In the genomic region with DNA sequence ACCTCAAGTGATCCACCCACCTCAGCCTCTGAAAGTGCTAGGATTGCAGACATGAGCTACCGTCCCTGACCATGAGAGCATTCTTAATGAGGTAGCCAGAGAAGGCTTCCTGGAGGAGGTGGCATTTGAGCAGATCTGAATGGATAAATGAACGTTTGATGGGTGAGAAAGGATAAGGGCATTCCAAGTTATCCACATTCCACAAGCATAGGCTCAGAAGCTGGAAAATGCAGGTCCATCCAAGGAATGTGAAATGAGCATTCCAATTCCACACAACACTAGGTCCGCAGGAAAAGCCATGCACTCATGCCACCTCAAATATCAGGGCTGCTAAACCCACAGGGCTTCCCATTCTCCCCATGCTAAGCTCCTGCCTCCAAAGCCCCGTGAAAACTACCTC, we compare ENCODE assay signal across 25 cellular contexts. TPM values are rescaled to one million over a fixed set of nuclear protein-coding genes. Genes with fewer than 3 reads are reported as not detected.
DNase-seq lines count a peak whose midpoint lies in the region; ATAC-seq, FAIRE-seq and TF ChIP-seq lines count a peak whose summit lies in the region.
"Had no signal": no experiment of that assay in that cellular context is flagged by ENCODE, and none has a peak within 500 bp of the region (broad histone marks: within the 10 kb centered on the region; RNA-seq: fewer than 3 reads in every experiment).

No MANE protein-coding gene starts in this region.

- no peak overlapping the region for H3K27ac Mint-ChIP-seq in CD4-positive, alpha-beta T cell
- no peak overlapping the region for H3K27ac Mint-ChIP-seq in progenitor cell of endocrine pancreas
- H3K27ac Mint-ChIP-seq: activated naive CD4-positive, alpha-beta T cell treated with anti-CD3 and anti-CD28 coated beads, Interleukin-2, amount 50 U/mL, for 24 hours; type B pancreatic cell had no signal

- H3K36me3 ChIP-seq in sigmoid colon: no peaks in the 10 kb centered on the region
- H3K36me3 ChIP-seq: BLaER1, neutrophil, prostate gland had no signal

- H3K9me3 Mint-ChIP-seq in CD4-positive, alpha-beta T cell: no peaks in the 10 kb centered on the region
- H3K9me3 Mint-ChIP-seq in progenitor cell of endocrine pancreas (ENCODE audit: low read depth): peaks cover 3% of the 10 kb centered on the region
- H3K9me3 Mint-ChIP-seq: activated naive CD4-positive, alpha-beta T cell treated with anti-CD3 and anti-CD28 coated beads, Interleukin-2, amount 50 U/mL, for 24 hours; type B pancreatic cell had no signal

- FAIRE-seq in RCC 7860 (lab: Jason Lieb, UNC): no peak

- H3K4me3 Mint-ChIP-seq in CD4-positive, alpha-beta T cell: no peak overlapping the region
- no peak overlapping the region for H3K4me3 Mint-ChIP-seq in progenitor cell of endocrine pancreas (ENCODE audit: low read depth)
- H3K4me3 Mint-ChIP-seq: activated naive CD4-positive, alpha-beta T cell treated with anti-CD3 and anti-CD28 coated beads, Interleukin-2, amount 50 U/mL, for 24 hours; type B pancreatic cell had no signal

- intact Hi-C loops in CD4-positive, alpha-beta T cell (cut with DNase I, micrococcal nuclease): no loop called here
- intact Hi-C loops in sigmoid colon (cut with DNase I): no loop called here

- TF ChIP-seq EP300 in sigmoid colon (IDR thresholded peaks at IDR 0.05): no peak

- CTCF ChIA-PET in CD4-positive, alpha-beta T cell (lab: Charles Lee): no interaction called here

- no peak for TF ChIP-seq CTCF in foreskin fibroblast (IDR thresholded peaks at IDR 0.05; ENCODE audit: low read depth, low read length)
- TF ChIP-seq CTCF in CD4-positive, alpha-beta T cell (IDR thresholded peaks at IDR 0.05): no peak
- no peak for TF ChIP-seq CTCF in sigmoid colon (IDR thresholded peaks at IDR 0.05)
- no peak for TF ChIP-seq CTCF in progenitor cell of endocrine pancreas (IDR thresholded peaks at IDR 0.05; ENCODE audit: unreplicated experiment)

- H3K27me3 Mint-ChIP-seq in CD4-positive, alpha-beta T cell: peaks cover 7% of the 10 kb centered on the region
- H3K27me3 Mint-ChIP-seq in progenitor cell of endocrine pancreas: peaks cover 3% of the 10 kb centered on the region

- H3K9me3 ChIP-seq in CD4-positive, alpha-beta T cell (ENCODE audit: control insufficient read depth, low read length): no peaks in the 10 kb centered on the region
- peaks cover 0 to 16% (median 8%) of the 10 kb centered on the region in 4 donors for H3K9me3 ChIP-seq in sigmoid colon
- H3K9me3 ChIP-seq: Caco-2, neutrophil, prostate gland had no signal

- peak; percentile 70 for DNase-seq in EL
- DNase-seq in RCC 7860 (ENCODE audit: low spot score): peak; percentile 26
- DNase-seq in foreskin fibroblast: peak; percentile 21 to 39
- DNase-seq in renal cortical epithelial cell (ENCODE audit: low read depth): peak; percentile 42
- no peak for DNase-seq in CD4-positive, alpha-beta T cell
- DNase-seq in sigmoid colon: no peak
- no peak for DNase-seq in progenitor cell of endocrine pancreas (ENCODE audit: low spot score, unreplicated experiment)
- DNase-seq: activated CD4-positive, alpha-beta T cell treated with anti-CD3 and anti-CD28 coated beads, Interleukin-2, amount 50 U/mL, for 1 hour; anterior cingulate cortex; Caco-2; caudate nucleus; dermis blood vessel endothelial cell; MV-4-11; NCI-H1694; NCI-H2171 treated with DMSO at 0.1 percent for 48 hours; T1000 had no signal

- TF ChIP-seq POLR2A in sigmoid colon (IDR thresholded peaks at IDR 0.05): no peak

- POLR2A ChIA-PET in CD4-positive, alpha-beta T cell (lab: Charles Lee): no interaction called here

- no peak for ATAC-seq in HG02981 (IDR thresholded peaks at IDR 0.05; ENCODE audit: unreplicated experiment)
- no peak for ATAC-seq in CD4-positive, alpha-beta T cell (ENCODE audit: poor library complexity)

- H3K4me1 Mint-ChIP-seq in CD4-positive, alpha-beta T cell (ENCODE audit: low read depth): no peaks in the 10 kb centered on the region
- peaks cover 2% of the 10 kb centered on the region for H3K4me1 Mint-ChIP-seq in progenitor cell of endocrine pancreas (ENCODE audit: low read depth)
- H3K4me1 Mint-ChIP-seq: activated naive CD4-positive, alpha-beta T cell treated with anti-CD3 and anti-CD28 coated beads, Interleukin-2, amount 50 U/mL, for 24 hours had no signal

- H3K4me3 ChIP-seq in foreskin fibroblast (ENCODE audit: low read depth in 1 of 2, low read length in 2 of 2): no peak overlapping the region
- no peak overlapping the region for H3K4me3 ChIP-seq in sigmoid colon
- H3K4me3 ChIP-seq: BLaER1, lung, prostate gland had no signal

- H3K36me3 Mint-ChIP-seq in CD4-positive, alpha-beta T cell (ENCODE audit: low read depth): no peaks in the 10 kb centered on the region
- no peaks in the 10 kb centered on the region for H3K36me3 Mint-ChIP-seq in progenitor cell of endocrine pancreas (ENCODE audit: insufficient read depth)
- H3K36me3 Mint-ChIP-seq: activated naive CD4-positive, alpha-beta T cell treated with anti-CD3 and anti-CD28 coated beads, Interleukin-2, amount 50 U/mL, for 24 hours had no signal

- H3K27ac ChIP-seq in CD4-positive, alpha-beta T cell (ENCODE audit: low read depth, low read length): no peak overlapping the region
- no peak overlapping the region for H3K27ac ChIP-seq in sigmoid colon
- H3K27ac ChIP-seq: BLaER1, KMS-11, neutrophil, prostate gland had no signal

- 56 to 78% methylated on average over 4 of the region's 4 CpGs for WGBS in sigmoid colon, 2 donors

- H3K27me3 ChIP-seq in CD4-positive, alpha-beta T cell (ENCODE audit: control insufficient read depth, insufficient read depth, low read length): no peaks in the 10 kb centered on the region
- H3K27me3 ChIP-seq in sigmoid colon: no peaks in the 10 kb centered on the region
- H3K27me3 ChIP-seq: BLaER1 had no signal

- no peaks in the 10 kb centered on the region for H3K4me1 ChIP-seq in sigmoid colon
- H3K4me1 ChIP-seq: Caco-2, prostate gland had no signal

RNA-seq across cellular contexts. Expression of gene TMEM130, which starts 17.0 kb away (rescaled TPM):
- total RNA-seq in renal cortical epithelial cell (0.60 TPM in 1 of 2 replicates, not detected in the other), sigmoid colon (1 to 10 TPM; 2.1 to 3.3 (median 3.1) TPM), progenitor cell of endocrine pancreas (0.20 and 0.60 TPM in 2 replicates)
- total RNA-seq in CD4-positive, alpha-beta T cell: under 1 TPM in 1 of 2 experiments, not detected in 1; 0.39 TPM
- polyA plus RNA-seq in sigmoid colon: 1 to 10 TPM in 1 of 3 donors, not detected in 2; 2.2 TPM
- total RNA-seq: Caco-2, dermis blood vessel endothelial cell, glomerular endothelial cell had no signal

RNA-seq across cellular contexts. Expression of gene TRRAP, which starts 25.5 kb away (rescaled TPM):
- total RNA-seq in renal cortical epithelial cell (9.9 and 54.0 TPM in 2 replicates), sigmoid colon (10 to 100 TPM; 18.9 to 35.5 (median 24.0) TPM), progenitor cell of endocrine pancreas (75.1 and 75.8 TPM in 2 replicates)
- total RNA-seq in CD4-positive, alpha-beta T cell: 10 to 100 TPM; 47.9 to 48.3 TPM
- 10 to 100 TPM in 1 of 3 donors, 1 to 10 TPM in 2; 2.4 to 17.8 (median 3.9) TPM for polyA plus RNA-seq in sigmoid colon

Comparison
In these comparisons a context has a peak if more than half of its experiments do, and no peak if none do; other contexts are left out.
1. DNase-seq: peak in EL (single experiment), RCC 7860 (single experiment), foreskin fibroblast (2 of 2) and renal cortical epithelial cell (single experiment); none in CD4-positive, alpha-beta T cell (0 of 10), sigmoid colon (single experiment) and progenitor cell of endocrine pancreas (single experiment).